In the genomic region with DNA sequence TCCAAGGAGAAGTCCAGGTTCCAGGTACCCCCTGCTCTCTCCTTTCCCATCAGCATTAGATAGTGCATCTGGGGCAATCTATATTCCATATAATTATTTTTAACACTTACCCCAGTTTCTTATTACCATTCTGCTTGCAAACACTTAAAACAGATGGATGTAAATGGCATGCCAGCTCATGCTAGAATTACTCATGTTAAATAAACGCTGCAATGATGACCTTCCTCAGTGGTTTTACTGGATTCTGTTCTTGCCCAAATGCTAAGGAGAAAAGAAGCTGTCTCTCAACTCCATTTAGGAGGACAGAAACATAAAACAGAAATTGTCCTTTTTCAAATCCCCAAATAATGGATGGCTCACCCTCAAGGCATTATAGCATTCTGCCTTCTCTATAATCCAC, we compare ENCODE assay signal across 27 cellular contexts.
"Had no signal": no experiment of that assay in that cellular context is flagged by ENCODE, and none has a peak within 500 bp of the region (broad histone marks: within the 10 kb centered on the region; RNA-seq: fewer than 3 reads in every experiment).

No MANE protein-coding gene starts in this region.

- H3K4me3 ChIP-seq: coronary artery, esophagus squamous epithelium, gastrocnemius medialis, lung, mucosa of descending colon, right lobe of liver, stomach, thyroid gland had no signal

- H3K36me3 ChIP-seq: esophagus squamous epithelium, gastrocnemius medialis, right lobe of liver, stomach, thyroid gland had no signal

- H3K4me1 ChIP-seq: esophagus squamous epithelium, gastrocnemius medialis, parathyroid adenoma, right lobe of liver, stomach, thyroid gland had no signal

- FAIRE-seq: endothelial cell of umbilical vein, keratinocyte had no signal

- H3K9me3 ChIP-seq: esophagus squamous epithelium, gastrocnemius medialis, mucosa of descending colon, right lobe of liver, stomach, thyroid gland had no signal

- H3K27ac Mint-ChIP-seq: mesothelial cell of epicardium; naive B cell; natural killer cell treated with Interleukin-12 subunit alpha and Interleukin-12 subunit beta and Interleukin-15 and Interleukin-18, amount 100 ng/mL, for 72 hours; progenitor cell of endocrine pancreas; stimulated activated effector memory CD8-positive, alpha-beta T cell treated with anti-CD3 and anti-CD28 coated beads, Interleukin-12 subunit alpha, Interleukin-12 subunit beta, amount 100 ng/mL, for 72 hours; type B pancreatic cell had no signal

- H3K27me3 Mint-ChIP-seq: natural killer cell treated with Interleukin-12 subunit alpha and Interleukin-12 subunit beta and Interleukin-15 and Interleukin-18, amount 100 ng/mL, for 72 hours; progenitor cell of endocrine pancreas; type B pancreatic cell had no signal

- ATAC-seq: gastrocnemius medialis; left lobe of liver; mucosa of descending colon; natural killer cell treated with Interleukin-12 subunit alpha and Interleukin-12 subunit beta and Interleukin-15 and Interleukin-18, amount 100 ng/mL, for 72 hours; right lobe of liver; stimulated activated effector memory CD8-positive, alpha-beta T cell treated with anti-CD3 and anti-CD28 coated beads, Interleukin-12 subunit alpha, Interleukin-12 subunit beta, amount 100 ng/mL, for 72 hours had no signal

- H3K79me2 ChIP-seq: parathyroid adenoma had no signal

- H3K4me3 Mint-ChIP-seq: mesothelial cell of epicardium; naive B cell; natural killer cell treated with Interleukin-12 subunit alpha and Interleukin-12 subunit beta and Interleukin-15 and Interleukin-18, amount 100 ng/mL, for 72 hours; neural crest cell; stimulated activated effector memory CD8-positive, alpha-beta T cell treated with anti-CD3 and anti-CD28 coated beads, Interleukin-12 subunit alpha, Interleukin-12 subunit beta, amount 100 ng/mL, for 72 hours; type B pancreatic cell had no signal

- H3K27ac ChIP-seq: coronary artery, esophagus squamous epithelium, gastrocnemius medialis, parathyroid adenoma, right lobe of liver, stomach, thyroid gland had no signal

- H3K9me3 Mint-ChIP-seq: stimulated activated effector memory CD8-positive, alpha-beta T cell treated with anti-CD3 and anti-CD28 coated beads, Interleukin-12 subunit alpha, Interleukin-12 subunit beta, amount 100 ng/mL, for 72 hours; type B pancreatic cell had no signal

- H3K36me3 Mint-ChIP-seq: mesothelial cell of epicardium; naive B cell; natural killer cell treated with Interleukin-12 subunit alpha and Interleukin-12 subunit beta and Interleukin-15 and Interleukin-18, amount 100 ng/mL, for 72 hours; stimulated activated effector memory CD8-positive, alpha-beta T cell treated with anti-CD3 and anti-CD28 coated beads, Interleukin-12 subunit alpha, Interleukin-12 subunit beta, amount 100 ng/mL, for 72 hours; type B pancreatic cell had no signal

- DNase-seq: dermis blood vessel endothelial cell; effector memory CD4-positive, alpha-beta T cell; erythroblast; esophagus squamous epithelium; gastrocnemius medialis; head of caudate nucleus; mesenchymal stem cell; mucosa of descending colon; naive B cell; right lobe of liver; stimulated activated CD4-positive, alpha-beta T cell treated with anti-CD3 and anti-CD28 coated beads, Interleukin-2, amount 100 ng/mL, for 24 hours; stimulated activated CD4-positive, alpha-beta T cell treated with anti-CD3 and anti-CD28 coated beads, Interleukin-4, amount 100 ng/mL, for 24 hours; stimulated activated naive CD4-positive, alpha-beta T cell treated with Interleukin-2 at 50 U/mL for 16 hours; stomach; thyroid gland had no signal

- H2AFZ ChIP-seq: parathyroid adenoma had no signal

- H3K27me3 ChIP-seq: esophagus squamous epithelium, gastrocnemius medialis, right lobe of liver, stomach, thyroid gland had no signal

- H3K4me1 Mint-ChIP-seq: naive B cell; stimulated activated effector memory CD8-positive, alpha-beta T cell treated with anti-CD3 and anti-CD28 coated beads, Interleukin-12 subunit alpha, Interleukin-12 subunit beta, amount 100 ng/mL, for 72 hours had no signal

- H3K9ac ChIP-seq: parathyroid adenoma had no signal
